ENCODE assay signal across 13 cellular contexts in genomic region chr5:59759600-59760357, GRCh38.
DNase-seq lines count a peak whose midpoint lies in the region; ATAC-seq, FAIRE-seq and TF ChIP-seq lines count a peak whose summit lies in the region.
"Had no signal": no experiment of that assay in that cellular context is flagged by ENCODE, and none has a peak within 500 bp of the region (broad histone marks: within the 10 kb centered on the region; RNA-seq: fewer than 3 reads in every experiment).

No MANE protein-coding gene starts in this region.

- H3K79me1 ChIP-seq in H1 (ENCODE audit: low read depth, low read length) = no peaks in the 10 kb centered on the region

- no peak overlapping the region for H3K4me3 ChIP-seq in H1 (ENCODE audit: extremely low read depth in 1 of 4, insufficient read depth in 2 of 4, low read depth in 3 of 4, low read length in 4 of 4)

- H3K18ac ChIP-seq in H1 (ENCODE audit: extremely low read depth, low read length) = no peak overlapping the region

- H3K27ac Mint-ChIP-seq in Calu3 (ENCODE audit: unreplicated experiment) = peak overlapping the region; percentile 100
- H3K27ac Mint-ChIP-seq: activated naive CD8-positive, alpha-beta T cell treated with anti-CD3 and anti-CD28 coated beads, Interleukin-2, amount 50 U/mL, for 24 hours; CD4-positive, CD25-positive, alpha-beta regulatory T cell had no signal

- no TSS peak for BruUV-seq in Calu3 (replicated peaks; lab: Mats Ljungman, UMichigan)

- TF ChIP-seq EP300 in H1 (IDR thresholded peaks at IDR 0.05; ENCODE audit: borderline replicate concordance in 1 of 2, low read depth in 2 of 2, low read length in 2 of 2) = no peak

- no peak overlapping the region for H3K4ac ChIP-seq in H1 (replicated peaks; ENCODE audit: insufficient read length, low read depth, low read length)

- no peak overlapping the region for H3K27ac ChIP-seq in H1 (ENCODE audit: low read depth, low read length)

- H3K14ac ChIP-seq in H1 (ENCODE audit: insufficient read length) = no peak overlapping the region

- no peaks in the 10 kb centered on the region for H4K20me1 ChIP-seq in H1 (replicated peaks in 1 of 2; ENCODE audit: control insufficient read depth in 1 of 2, insufficient read depth in 2 of 2, low read length in 2 of 2)

- H4K8ac ChIP-seq in H1 (ENCODE audit: extremely low read depth, insufficient read depth, low read length) = no peak overlapping the region

- peaks cover 15% of the 10 kb centered on the region for H3K36me3 Mint-ChIP-seq in Calu3 (ENCODE audit: insufficient read depth, unreplicated experiment)
- H3K36me3 Mint-ChIP-seq: CD4-positive, CD25-positive, alpha-beta regulatory T cell had no signal

- H3K9me3 Mint-ChIP-seq in Calu3 (ENCODE audit: low read depth, unreplicated experiment) = no peaks in the 10 kb centered on the region
- H3K9me3 Mint-ChIP-seq: activated naive CD8-positive, alpha-beta T cell treated with anti-CD3 and anti-CD28 coated beads, Interleukin-2, amount 50 U/mL, for 24 hours; CD4-positive, CD25-positive, alpha-beta regulatory T cell had no signal

- ATAC-seq in GM21515 (IDR thresholded peaks at IDR 0.05; ENCODE audit: unreplicated experiment) = no peak

- H2BK12ac ChIP-seq in H1 (ENCODE audit: low read depth, low read length) = no peak overlapping the region

- no peaks in the 10 kb centered on the region for H3K9me3 ChIP-seq in H1 (ENCODE audit: insufficient read depth in 2 of 2, low read depth in 1 of 2, low read length in 1 of 2)

- POLR2A ChIA-PET in H1 (lab: Charles Lee; ENCODE audit: partially characterized antibody) = no interaction called here

- peak; percentile 63 for DNase-seq in Calu3
- DNase-seq in NCI-H2227 treated with DMSO at 0.1 percent for 48 hours (lab: John Stamatoyannopoulos, UW) = peak; percentile 43
- DNase-seq in H1 (ENCODE audit: low read depth in 1 of 2, low spot score in 2 of 2) = no peak
- DNase-seq in myocyte (ENCODE audit: low read depth) = peak; percentile 16
- no peak for DNase-seq in ecto neural progenitor cell (ENCODE audit: low spot score)
- DNase-seq in GM10266 (ENCODE audit: extremely low spot score) = no peak
- no peak for DNase-seq in occipital lobe (lab: John Stamatoyannopoulos, UW)
- DNase-seq: activated naive CD8-positive, alpha-beta T cell treated with anti-CD3 and anti-CD28 coated beads, Interleukin-2, amount 50 U/mL, for 24 hours; effector CD8-positive, alpha-beta T cell; hypothalamus had no signal

- no peak for TF ChIP-seq RAD21 in H1 (IDR thresholded peaks at IDR 0.05 in 1 of 2, conservative IDR thresholded peaks at IDR 0.05 in 1 of 2; ENCODE audit: low read depth in 2 of 2, low read length in 2 of 2)

- H3K27me3 ChIP-seq in H1 (replicated peaks in 1 of 4; ENCODE audit: control insufficient read depth in 3 of 4, extremely low read depth in 1 of 4, insufficient read depth in 3 of 4, low read length in 3 of 4) = no peaks in the 10 kb centered on the region

- no peak overlapping the region for H4K91ac ChIP-seq in H1 (replicated peaks; ENCODE audit: insufficient read length, low read length)

- H3K36me3 ChIP-seq in H1 (ENCODE audit: control insufficient read depth in 2 of 4, insufficient read depth in 4 of 4, low read length in 3 of 4) = no peaks in the 10 kb centered on the region

- TF ChIP-seq POLR2A in H1 (IDR thresholded peaks at IDR 0.05; ENCODE audit: control extremely low read depth in 1 of 2, low read depth in 2 of 2, low read length in 2 of 2) = no peak

- WGBS in H1 (ENCODE audit: extremely low coverage in 1 of 2, insufficient coverage in 1 of 2, insufficient read length in 1 of 2, insufficient replicate concordance in 2 of 2, low coverage in 1 of 2, low lambda C conversion rate in 2 of 2, missing lambda C conversion rate in 1 of 2), 2 experiments = 93% methylated on average over 4 of the region's 4 CpGs; no CpG with 5 or more reads in 1 of the 2 experiments

- H2AFZ ChIP-seq in H1 (ENCODE audit: low read length) = peak overlapping the region; percentile 8

- no peak overlapping the region for H2BK20ac ChIP-seq in H1 (ENCODE audit: low read length)

- TF ChIP-seq CTCF in Calu3 (IDR thresholded peaks at IDR 0.05; ENCODE audit: unreplicated experiment) (no peak), H1 (IDR thresholded peaks at IDR 0.05; ENCODE audit: control extremely low read depth in 1 of 3, insufficient read depth in 1 of 3, low read depth in 1 of 3, low read length in 3 of 3) (no peak), GM10266 (IDR thresholded peaks at IDR 0.05; ENCODE audit: control insufficient read depth, insufficient read depth, low read depth, missing control alignments) (no peak)

- no peak overlapping the region for H3K56ac ChIP-seq in H1 (replicated peaks; ENCODE audit: insufficient read length, low read depth, low read length)

- peaks cover 2% of the 10 kb centered on the region; the same call in 1 of the 2 replicates for H3K23me2 ChIP-seq in H1 (ENCODE audit: low read depth, low read length)

- intact Hi-C loops in Calu3 (cut with micrococcal nuclease; ENCODE audit: unreplicated experiment) = loop anchor here (10.0 kb wide), 1 partner anchor 165 kb away; no protein-coding TSS in a partner anchor

- no peak overlapping the region for H2AK5ac ChIP-seq in H1 (ENCODE audit: low read depth, low read length)

- no peak overlapping the region; the same call in 1 of the 2 replicates for H2BK15ac ChIP-seq in H1 (ENCODE audit: low read length)

- H3K4me1 ChIP-seq in H1 (replicated peaks in 1 of 4; ENCODE audit: control insufficient read depth in 3 of 4, insufficient read depth in 4 of 4, low read length in 3 of 4) = peaks cover 0 to 2% (median 0%) of the 10 kb centered on the region in 4 experiments; a peak in 1 of 7 replicates

- no peak overlapping the region for H4K5ac ChIP-seq in H1 (ENCODE audit: insufficient read length, low read depth, low read length)

- no peak overlapping the region for H3K23ac ChIP-seq in H1 (ENCODE audit: insufficient read length)

- H3K4me1 Mint-ChIP-seq in Calu3 (ENCODE audit: low read depth, unreplicated experiment) = peaks cover 30% of the 10 kb centered on the region

- no peak for FAIRE-seq in H1 (lab: Jason Lieb, UNC)
- FAIRE-seq: urothelium cell line had no signal

- CTCF ChIA-PET in Calu3 (lab: Charles Lee) (interaction anchor here (0.8 to 1.6 kb wide), 2 partner anchors 9 to 13 kb away, joined by 3 to 4 read pairs; no protein-coding TSS in a partner anchor), H1 (lab: Charles Lee; ENCODE audit: partially characterized antibody) (no interaction called here)

- H3K79me2 ChIP-seq in H1 (ENCODE audit: control insufficient read depth in 1 of 2, insufficient read depth in 2 of 2, low read length in 2 of 2) = no peaks in the 10 kb centered on the region

- no peak overlapping the region for H2BK120ac ChIP-seq in H1 (replicated peaks; ENCODE audit: low read depth, low read length)

- no peaks in the 10 kb centered on the region for H3K27me3 Mint-ChIP-seq in Calu3 (ENCODE audit: unreplicated experiment)
- H3K27me3 Mint-ChIP-seq: activated naive CD8-positive, alpha-beta T cell treated with anti-CD3 and anti-CD28 coated beads, Interleukin-2, amount 50 U/mL, for 24 hours; CD4-positive, CD25-positive, alpha-beta regulatory T cell had no signal

- H3K4me2 ChIP-seq in H1 (ENCODE audit: insufficient read depth in 1 of 2, low read depth in 2 of 2, low read length in 2 of 2) = no peak overlapping the region

- no peak overlapping the region for H2BK5ac ChIP-seq in H1 (ENCODE audit: low read depth, low read length)

- no peak overlapping the region; a peak in 1 of 7 replicates for H3K9ac ChIP-seq in H1 (replicated peaks in 1 of 4; ENCODE audit: extremely low read depth in 1 of 4, low read depth in 3 of 4, low read length in 3 of 4)

- H3K4me3 Mint-ChIP-seq in Calu3 (ENCODE audit: low read depth, unreplicated experiment) = peak overlapping the region; percentile 71
- H3K4me3 Mint-ChIP-seq: activated naive CD8-positive, alpha-beta T cell treated with anti-CD3 and anti-CD28 coated beads, Interleukin-2, amount 50 U/mL, for 24 hours; CD4-positive, CD25-positive, alpha-beta regulatory T cell had no signal

TF ChIP-seq in H1, 55 proteins besides CTCF, POLR2A, EP300 and RAD21:
- TF ChIP-seq TAF1 (IDR thresholded peaks at IDR 0.05; ENCODE audit: low read depth, low read length) (no peak), TEAD4 (IDR thresholded peaks at IDR 0.05; ENCODE audit: low read depth, low read length) (peak; percentile 83), ATF3 (IDR thresholded peaks at IDR 0.05; ENCODE audit: insufficient read depth, low read depth, low read length) (no peak), YY1 (IDR thresholded peaks at IDR 0.05; ENCODE audit: low read depth, low read length) (peak; percentile 39; the same call in 1 of the 2 replicates), EZH2 (IDR thresholded peaks at IDR 0.05; ENCODE audit: low read depth, low read length, severe bottlenecking) (no peak), GABPA (IDR thresholded peaks at IDR 0.05; ENCODE audit: borderline replicate concordance, insufficient read depth, low read length) (peak; percentile 72; the same call in 1 of the 2 replicates), CHD2 (IDR thresholded peaks at IDR 0.05; ENCODE audit: low read length) (no peak), TCF12 (IDR thresholded peaks at IDR 0.05; ENCODE audit: low read depth, low read length) (no peak)

Comparison
In these comparisons a context has a peak if more than half of its experiments do, and no peak if none do; other contexts are left out.
1. DNase-seq: peak in Calu3 (single experiment), NCI-H2227 treated with DMSO at 0.1 percent for 48 hours (single experiment) and myocyte (single experiment); none in H1 (0 of 2), ecto neural progenitor cell (single experiment), GM10266 (single experiment) and occipital lobe (single experiment).